ENCODE assay signal across 10 cellular contexts in the genomic region with DNA sequence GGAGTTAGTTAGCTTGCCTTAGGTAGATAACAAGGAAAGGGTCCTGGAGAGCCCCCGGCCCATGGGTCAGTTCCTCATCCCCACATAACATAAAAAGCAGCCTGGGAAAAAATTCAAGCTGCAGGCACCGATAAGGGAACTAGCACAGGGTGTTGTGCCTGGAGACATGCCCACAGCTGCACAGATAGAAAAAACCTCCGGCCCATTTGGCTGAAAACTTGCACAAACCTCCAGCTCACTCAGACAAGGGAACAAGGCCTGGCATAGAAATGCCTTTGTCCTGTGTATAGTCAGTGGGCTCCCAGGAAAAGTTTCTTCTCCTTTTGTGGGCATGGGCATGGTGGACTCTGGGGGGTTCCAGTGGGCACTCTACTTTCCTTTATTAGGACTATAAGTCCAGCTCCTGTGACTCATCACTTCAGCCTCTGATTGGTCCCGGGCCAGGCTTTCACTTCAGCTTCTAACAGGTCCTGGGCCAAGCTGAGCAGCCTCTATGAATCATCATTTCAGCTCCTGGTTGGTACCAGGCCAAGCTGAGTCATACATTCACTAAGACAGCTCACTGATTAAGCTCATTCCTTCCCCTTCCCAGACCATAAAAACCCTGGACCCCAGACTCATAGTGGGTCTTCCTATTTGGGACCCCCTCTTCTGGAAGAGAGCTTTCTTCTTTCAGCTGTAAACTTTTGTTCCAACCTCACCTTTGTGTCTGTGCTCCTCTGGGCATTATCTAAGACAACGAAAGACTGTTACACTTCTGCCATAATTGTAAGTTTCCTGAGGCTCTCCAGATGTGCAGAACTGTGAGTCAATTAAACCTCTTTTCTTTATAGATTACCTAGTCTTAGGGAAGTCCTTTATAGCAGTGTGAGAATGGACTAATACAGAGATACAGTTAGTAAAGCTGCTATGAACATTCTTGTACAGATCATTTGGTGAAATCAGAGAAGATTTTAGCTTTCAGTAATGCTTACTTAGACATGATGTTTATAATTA.
DNase-seq lines count a peak whose midpoint lies in the region; ATAC-seq and TF ChIP-seq lines count a peak whose summit lies in the region.
"Had no signal": no experiment of that assay in that cellular context is flagged by ENCODE, and none has a peak within 500 bp of the region (broad histone marks: within the 10 kb centered on the region; RNA-seq: fewer than 3 reads in every experiment).

No MANE protein-coding gene starts in this region.

- no peaks in the 10 kb centered on the region for H3K36me3 Mint-ChIP-seq in T-helper 2 cell treated with Interferon-gamma antibody and Interleukin-4, amounts not matched to agents 5 μg/mL and 100 μg/mL, for 36 hours (ENCODE audit: low read depth)

- H3K27ac ChIP-seq in psoas muscle = no peak overlapping the region

- no peaks in the 10 kb centered on the region for H3K4me1 ChIP-seq in psoas muscle

- 38 to 56% (median 39%) methylated on average over 5 of the region's 5 CpGs for WGBS in psoas muscle, 3 donors

- peaks cover 3% of the 10 kb centered on the region for H3K9me3 Mint-ChIP-seq in T-helper 2 cell treated with Interferon-gamma antibody and Interleukin-4, amounts not matched to agents 5 μg/mL and 100 μg/mL, for 36 hours

- H3K4me3 ChIP-seq in fibroblast of villous mesenchyme (ENCODE audit: low read depth, low read length) (no peak overlapping the region), psoas muscle (no peak overlapping the region)
- H3K4me3 ChIP-seq: GM12878 had no signal

- TF ChIP-seq CTCF in fibroblast of villous mesenchyme (IDR thresholded peaks at IDR 0.05; ENCODE audit: insufficient read depth, low read depth, low read length) (no peak), psoas muscle (IDR thresholded peaks at IDR 0.05) (no peak)

- H3K4me1 Mint-ChIP-seq in T-helper 2 cell treated with Interferon-gamma antibody and Interleukin-4, amounts not matched to agents 5 μg/mL and 100 μg/mL, for 36 hours (ENCODE audit: low read depth) = no peaks in the 10 kb centered on the region

- no peaks in the 10 kb centered on the region for H3K36me3 ChIP-seq in psoas muscle (ENCODE audit: insufficient read depth in 1 of 2, low read depth in 1 of 2)

- H3K4me3 Mint-ChIP-seq in T-helper 2 cell treated with Interferon-gamma antibody and Interleukin-4, amounts not matched to agents 5 μg/mL and 100 μg/mL, for 36 hours = no peak overlapping the region

- ATAC-seq in psoas muscle = peak in 3 of 4 donors; percentile 46 to 75 (median 69)
- ATAC-seq: GM12878 had no signal

- no peak overlapping the region for H3K27ac Mint-ChIP-seq in T-helper 2 cell treated with Interferon-gamma antibody and Interleukin-4, amounts not matched to agents 5 μg/mL and 100 μg/mL, for 36 hours

- H3K27me3 ChIP-seq in psoas muscle (ENCODE audit: insufficient read depth in 3 of 3, low read length in 2 of 3) = no peaks in the 10 kb centered on the region

- H3K9me3 ChIP-seq in psoas muscle = no peaks in the 10 kb centered on the region

- intact Hi-C loops in psoas muscle (cut with DNase I) = no loop called here

- H3K27me3 Mint-ChIP-seq in T-helper 2 cell treated with Interferon-gamma antibody and Interleukin-4, amounts not matched to agents 5 μg/mL and 100 μg/mL, for 36 hours (ENCODE audit: low read depth) = no peaks in the 10 kb centered on the region

- DNase-seq in Daoy (ENCODE audit: low read depth) = peak; percentile 33
- peak; percentile 100 for DNase-seq in RPMI7951 (ENCODE audit: low read depth)
- peak; percentile 91 for DNase-seq in fibroblast of villous mesenchyme (ENCODE audit: low read depth)
- DNase-seq in psoas muscle = peak; percentile 67 to 73
- no peak for DNase-seq in NCI-H2171 treated with DMSO at 0.1 percent for 48 hours (lab: John Stamatoyannopoulos, UW)
- DNase-seq in activated naive CD4-positive, alpha-beta T cell (lab: John Stamatoyannopoulos, UW) = no peak
- no peak for DNase-seq in activated CD4-positive, CD25-positive, alpha-beta regulatory T cell treated with anti-CD3 and anti-CD28 coated beads, Interleukin-2, amount 50 U/mL, for 72 hours
- DNase-seq in T-helper 2 cell treated with Interferon-gamma antibody and Interleukin-4, amounts not matched to agents 5 μg/mL and 100 μg/mL, for 36 hours (ENCODE audit: low spot score) = no peak
- DNase-seq: activated CD4-positive, alpha-beta T cell treated with anti-CD3 and anti-CD28 coated beads for 1 hour had no signal

Comparison
In these comparisons a context has a peak if more than half of its experiments do, and no peak if none do; other contexts are left out.
1. DNase-seq: peak in Daoy (single experiment), RPMI7951 (single experiment), fibroblast of villous mesenchyme (single experiment) and psoas muscle (2 of 2); none in NCI-H2171 treated with DMSO at 0.1 percent for 48 hours (single experiment), activated naive CD4-positive, alpha-beta T cell (0 of 4), activated CD4-positive, CD25-positive, alpha-beta regulatory T cell treated with anti-CD3 and anti-CD28 coated beads, Interleukin-2, amount 50 U/mL, for 72 hours (single experiment) and T-helper 2 cell treated with Interferon-gamma antibody and Interleukin-4, amounts not matched to agents 5 μg/mL and 100 μg/mL, for 36 hours (single experiment).